Comparison of ENCODE assay signal across 8 cellular contexts in the genomic region with DNA sequence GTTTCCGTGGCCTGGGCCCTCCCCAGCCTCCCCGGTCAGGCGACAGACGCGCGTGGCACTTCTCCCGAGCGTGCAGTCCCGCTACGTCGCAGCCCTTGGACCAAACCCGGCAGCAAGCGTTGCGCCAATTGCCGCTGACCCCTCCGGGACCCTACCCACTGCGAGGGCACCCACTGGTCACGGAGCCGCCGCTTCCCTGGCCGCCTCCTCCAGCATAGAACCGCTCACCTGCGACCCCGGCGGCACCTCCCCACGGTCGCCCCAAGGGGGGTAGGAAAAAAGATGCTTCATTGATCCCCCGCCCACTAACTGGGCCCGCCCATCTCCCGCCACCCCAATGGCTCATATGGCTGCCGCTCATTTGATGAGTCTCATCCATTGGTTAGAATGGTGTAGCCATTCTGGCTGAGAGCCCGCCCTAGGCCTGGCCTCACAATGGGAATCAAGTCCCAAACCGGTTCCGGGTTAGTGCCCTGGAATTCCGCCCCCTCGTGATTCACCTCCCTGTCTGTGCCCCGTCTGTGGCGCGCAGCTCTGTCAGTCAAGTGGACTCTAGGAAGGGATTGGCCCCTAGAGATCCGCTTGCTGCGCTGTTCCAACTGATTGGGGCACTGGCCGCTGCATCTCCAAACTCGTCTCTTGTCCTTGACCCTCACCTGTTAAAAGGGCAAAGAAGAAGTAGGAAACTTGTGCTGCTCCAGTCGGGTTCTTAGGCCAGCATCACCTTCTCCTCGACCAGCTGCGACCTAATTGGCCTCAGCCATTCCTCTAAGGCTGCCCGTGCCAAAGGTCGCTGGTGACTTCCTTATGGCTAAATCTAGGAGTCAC. TPM values are rescaled to one million over a fixed set of nuclear protein-coding genes. Genes with fewer than 3 reads are reported as not detected.
DNase-seq lines count a peak whose midpoint lies in the region; ATAC-seq and TF ChIP-seq lines count a peak whose summit lies in the region.

A gene (minus strand): TSS at position 274 of the 828 bp plus-strand sequence. CDS start 11,323 bp downstream, outside the sequence.

- peak; percentile 97 for ATAC-seq in activated T-helper 17 cell treated with anti-CD3 and anti-CD28 coated beads, Interleukin-2, amount 50 U/mL, for 72 hours (replicated peaks)
- peak; percentile 98 for ATAC-seq in naive thymus-derived CD4-positive, alpha-beta T cell
- ATAC-seq in stimulated activated naive B cell treated with anti-CD40 and anti-IgM and Interleukin-4, amounts not matched to agents 10 μg/mL and 1 μg/mL and 100 μg/mL, for 72 hours (replicated peaks): peak; percentile 95 to 97

- H3K36me3 ChIP-seq in GM23248 (ENCODE audit: low read depth) (no peaks in the 10 kb centered on the region), fibroblast of lung (ENCODE audit: control insufficient read depth, insufficient read depth, low read length) (no peaks in the 10 kb centered on the region)
- no peaks in the 10 kb centered on the region for H3K36me3 ChIP-seq in naive thymus-derived CD4-positive, alpha-beta T cell (ENCODE audit: control insufficient read depth in 2 of 3, insufficient read depth in 3 of 3, low read length in 3 of 3)

- peaks cover 3% of the 10 kb centered on the region for H3K27me3 Mint-ChIP-seq in activated T-helper 17 cell treated with anti-CD3 and anti-CD28 coated beads, Interleukin-2, amount 50 U/mL, for 72 hours
- peaks cover 0 to 13% (median 6%) of the 10 kb centered on the region in 5 donors for H3K27me3 Mint-ChIP-seq in naive thymus-derived CD4-positive, alpha-beta T cell
- H3K27me3 Mint-ChIP-seq in stimulated activated naive B cell treated with anti-CD40 and anti-IgM and Interleukin-4, amounts not matched to agents 10 μg/mL and 1 μg/mL and 100 μg/mL, for 72 hours: peaks cover 0 to 11% of the 10 kb centered on the region in 2 donors

- peaks cover 48% of the 10 kb centered on the region for H3K79me2 ChIP-seq in GM23248 (ENCODE audit: insufficient read depth)
- H3K79me2 ChIP-seq in fibroblast of lung (ENCODE audit: control insufficient read depth, insufficient read depth, low read length): peaks cover 22% of the 10 kb centered on the region

- no peaks in the 10 kb centered on the region for H3K9me2 ChIP-seq in GM23248 (ENCODE audit: insufficient read depth)

- no peaks in the 10 kb centered on the region for H3F3A ChIP-seq in GM23248 (ENCODE audit: insufficient read depth)

- H3K9ac ChIP-seq in GM23248 (peak within 1 kb of the TSS; percentile 88), fibroblast of lung (ENCODE audit: insufficient read depth, low read length) (peak within 1 kb of the TSS; percentile 85)

- peak within 1 kb of the TSS; percentile 94 for H3K4me3 ChIP-seq in GM23248
- peak within 1 kb of the TSS; percentile 89 to 96 (median 90) for H3K4me3 ChIP-seq in fibroblast of lung (replicated peaks in 1 of 4; ENCODE audit: control extremely low read depth in 1 of 4, insufficient read depth in 1 of 4, low read depth in 3 of 4, low read length in 4 of 4)
- peak within 1 kb of the TSS; percentile 82 for H3K4me3 ChIP-seq in naive thymus-derived CD4-positive, alpha-beta T cell (ENCODE audit: low read length)

- POLR2A ChIA-PET in RWPE1 (lab: Yijun Ruan, JAX; ENCODE audit: low non-redundant PET): no interaction called here
- POLR2A ChIA-PET in naive thymus-derived CD4-positive, alpha-beta T cell (lab: Charles Lee): interaction anchor here (0.7 kb wide), 1 partner anchor 55 kb away, joined by 5 read pairs; a partner anchor contains a TSS

- peak within 1 kb of the TSS; percentile 87 for H3K4me3 Mint-ChIP-seq in activated T-helper 17 cell treated with anti-CD3 and anti-CD28 coated beads, Interleukin-2, amount 50 U/mL, for 72 hours
- H3K4me3 Mint-ChIP-seq in naive thymus-derived CD4-positive, alpha-beta T cell: peak within 1 kb of the TSS; percentile 91 to 99 (median 94)
- peak within 1 kb of the TSS; percentile 91 for H3K4me3 Mint-ChIP-seq in stimulated activated naive B cell treated with anti-CD40 and anti-IgM and Interleukin-4, amounts not matched to agents 10 μg/mL and 1 μg/mL and 100 μg/mL, for 72 hours

- H3K9me3 ChIP-seq in GM23248 (ENCODE audit: low read depth): no peaks in the 10 kb centered on the region
- no peaks in the 10 kb centered on the region for H3K9me3 ChIP-seq in fibroblast of lung (ENCODE audit: control insufficient read depth, insufficient read depth, low read depth, low read length)
- H3K9me3 ChIP-seq in naive thymus-derived CD4-positive, alpha-beta T cell (ENCODE audit: control insufficient read depth in 2 of 3, low read length in 3 of 3): no peaks in the 10 kb centered on the region

- H2AFZ ChIP-seq in GM23248: peak within 1 kb of the TSS; percentile 100
- peak within 1 kb of the TSS; percentile 93 for H2AFZ ChIP-seq in fibroblast of lung (ENCODE audit: low read length)

- H3K27me3 ChIP-seq in GM23248 (replicated peaks; ENCODE audit: insufficient read depth) (no peaks in the 10 kb centered on the region), fibroblast of lung (ENCODE audit: control insufficient read depth, insufficient read depth, low read length) (no peaks in the 10 kb centered on the region)
- H3K27me3 ChIP-seq in naive thymus-derived CD4-positive, alpha-beta T cell (ENCODE audit: control insufficient read depth in 2 of 2, insufficient read depth in 2 of 2, low read length in 2 of 2): no peaks in the 10 kb centered on the region

- peaks cover 31% of the 10 kb centered on the region for H3K36me3 Mint-ChIP-seq in activated T-helper 17 cell treated with anti-CD3 and anti-CD28 coated beads, Interleukin-2, amount 50 U/mL, for 72 hours (ENCODE audit: low read depth)
- peaks cover 4 to 16% (median 11%) of the 10 kb centered on the region in 5 donors for H3K36me3 Mint-ChIP-seq in naive thymus-derived CD4-positive, alpha-beta T cell
- H3K36me3 Mint-ChIP-seq in stimulated activated naive B cell treated with anti-CD40 and anti-IgM and Interleukin-4, amounts not matched to agents 10 μg/mL and 1 μg/mL and 100 μg/mL, for 72 hours: peaks cover 8 to 21% of the 10 kb centered on the region in 2 donors

- in situ Hi-C loops in GM23248 (cut with MboI): no loop called here

- H3K4me2 ChIP-seq in GM23248 (ENCODE audit: unreplicated experiment): peak within 1 kb of the TSS; percentile 98
- H3K4me2 ChIP-seq in fibroblast of lung (ENCODE audit: extremely low read depth, insufficient read depth, low read length): peak within 1 kb of the TSS; percentile 83

- H3K27ac ChIP-seq in GM23248 (peak within 1 kb of the TSS; percentile 54), RWPE1 (peak within 1 kb of the TSS; percentile 74), fibroblast of lung (ENCODE audit: insufficient read depth, low read length) (peak within 1 kb of the TSS; percentile 82)
- H3K27ac ChIP-seq in naive thymus-derived CD4-positive, alpha-beta T cell (ENCODE audit: low read depth, low read length): peak within 1 kb of the TSS; percentile 66

- peaks cover 9% of the 10 kb centered on the region for H3K4me1 ChIP-seq in GM23248 (ENCODE audit: insufficient read depth)
- no peaks in the 10 kb centered on the region for H3K4me1 ChIP-seq in fibroblast of lung (ENCODE audit: control insufficient read depth, extremely low read depth, insufficient read depth, low read length)
- H3K4me1 ChIP-seq in naive thymus-derived CD4-positive, alpha-beta T cell (ENCODE audit: control insufficient read depth in 2 of 2, insufficient read depth in 2 of 2, low read length in 2 of 2): peaks cover 10 to 20% of the 10 kb centered on the region in 2 donors

- TF ChIP-seq CTCF in RWPE1 (conservative IDR thresholded peaks at IDR 0.05; ENCODE audit: low read depth) (no peak), fibroblast of lung (conservative IDR thresholded peaks at IDR 0.05 in 1 of 2, IDR thresholded peaks at IDR 0.05 in 1 of 2; ENCODE audit: low read depth in 1 of 2, low read length in 2 of 2) (no peak)

- peak; percentile 99 for DNase-seq in DMS79 treated with DMSO at 0.1 percent for 48 hours (lab: John Stamatoyannopoulos, UW)
- DNase-seq in GM23248: peak; percentile 100
- DNase-seq in LHCN-M2 (ENCODE audit: low read depth): peak; percentile 99
- peak; percentile 99 for DNase-seq in RWPE1 (ENCODE audit: low spot score)
- peak; percentile 99 to 100 for DNase-seq in fibroblast of lung (ENCODE audit: low read depth in 2 of 2)
- peak; percentile 89 to 97 (median 95) for DNase-seq in naive thymus-derived CD4-positive, alpha-beta T cell
- DNase-seq in stimulated activated naive B cell treated with anti-CD40 and anti-IgM and Interleukin-4, amounts not matched to agents 10 μg/mL and 1 μg/mL and 100 μg/mL, for 72 hours: peak; percentile 98

- H4K20me1 ChIP-seq in GM23248 (ENCODE audit: insufficient read depth): no peaks in the 10 kb centered on the region
- no peaks in the 10 kb centered on the region for H4K20me1 ChIP-seq in fibroblast of lung (ENCODE audit: control insufficient read depth, extremely low read depth, insufficient read depth, low read length)

- H3K9me3 Mint-ChIP-seq in activated T-helper 17 cell treated with anti-CD3 and anti-CD28 coated beads, Interleukin-2, amount 50 U/mL, for 72 hours: peaks cover 3% of the 10 kb centered on the region
- peaks cover 3 to 12% (median 3%) of the 10 kb centered on the region in 11 donors for H3K9me3 Mint-ChIP-seq in naive thymus-derived CD4-positive, alpha-beta T cell
- peaks cover 2 to 4% of the 10 kb centered on the region in 2 donors for H3K9me3 Mint-ChIP-seq in stimulated activated naive B cell treated with anti-CD40 and anti-IgM and Interleukin-4, amounts not matched to agents 10 μg/mL and 1 μg/mL and 100 μg/mL, for 72 hours

- WGBS in GM23248 (ENCODE audit: low coverage in 1 of 2, low lambda C conversion rate in 2 of 2, missing lambda C conversion rate in 2 of 2), 2 experiments: 1 to 2% methylated on average over 46 to 48 of the region's 48 CpGs

- CTCF ChIA-PET in RWPE1 (lab: Yijun Ruan, JAX): no interaction called here
- CTCF ChIA-PET in naive thymus-derived CD4-positive, alpha-beta T cell (lab: Charles Lee): no interaction called here

- intact Hi-C loops in naive thymus-derived CD4-positive, alpha-beta T cell (cut with micrococcal nuclease): loop anchor here (1.0 to 10.0 kb wide), 9 partner anchors 55 to 1987 kb away; a partner anchor contains a TSS

- peaks cover 20% of the 10 kb centered on the region for H3K4me1 Mint-ChIP-seq in activated T-helper 17 cell treated with anti-CD3 and anti-CD28 coated beads, Interleukin-2, amount 50 U/mL, for 72 hours
- peaks cover 34 to 60% (median 49%) of the 10 kb centered on the region in 7 donors for H3K4me1 Mint-ChIP-seq in naive thymus-derived CD4-positive, alpha-beta T cell
- H3K4me1 Mint-ChIP-seq in stimulated activated naive B cell treated with anti-CD40 and anti-IgM and Interleukin-4, amounts not matched to agents 10 μg/mL and 1 μg/mL and 100 μg/mL, for 72 hours: peaks cover 22 to 44% of the 10 kb centered on the region in 2 donors

- peak within 1 kb of the TSS; percentile 88 for H3K27ac Mint-ChIP-seq in activated T-helper 17 cell treated with anti-CD3 and anti-CD28 coated beads, Interleukin-2, amount 50 U/mL, for 72 hours
- peak within 1 kb of the TSS; percentile 82 to 96 (median 89) for H3K27ac Mint-ChIP-seq in naive thymus-derived CD4-positive, alpha-beta T cell
- H3K27ac Mint-ChIP-seq in stimulated activated naive B cell treated with anti-CD40 and anti-IgM and Interleukin-4, amounts not matched to agents 10 μg/mL and 1 μg/mL and 100 μg/mL, for 72 hours: peak within 1 kb of the TSS; percentile 94

RNA-seq across cellular contexts. Expression of the gene that starts here (rescaled TPM):
- total RNA-seq in GM23248 (2014; rRNA removed; shearing (Covaris generic)): 22.6 TPM in 2 replicates
- polyA plus RNA-seq in GM23248 (2016; fragmentation: Nextera tagmentation; extraction: Ambion mirVana): 9.1 and 9.8 TPM in 2 replicates
- total RNA-seq in LHCN-M2 (2014; rRNA removed): 31.3 and 32.6 TPM in 2 replicates
- polyA plus RNA-seq in LHCN-M2 (2012): 6.5 TPM
- total RNA-seq in activated T-helper 17 cell treated with anti-CD3 and anti-CD28 coated beads, Interleukin-2, amount 50 U/mL, for 72 hours: 10 to 100 TPM; 13.4 to 16.6 TPM
- total RNA-seq in fibroblast of lung: 49.1 and 57.6 TPM in 2 replicates
- polyA plus RNA-seq in fibroblast of lung: 17.4 and 21.3 TPM in 2 replicates
- 13.6 and 17.6 TPM in 2 replicates for polyA plus RNA-seq in fibroblast of lung (2012)
- 0.59 and 1.5 TPM in 2 replicates for polyA minus RNA-seq in fibroblast of lung (ENCODE audit: low replicate concordance)
- 10 to 100 TPM in 3 of 5 experiments, 1 to 10 TPM in 2; 4.7 to 18.7 (median 15.3) TPM for total RNA-seq in naive thymus-derived CD4-positive, alpha-beta T cell
- 1 to 10 TPM; 3.9 to 7.8 TPM for polyA plus RNA-seq in naive thymus-derived CD4-positive, alpha-beta T cell

Comparison
In these comparisons a context has a peak if more than half of its experiments do, and no peak if none do; other contexts are left out.
1. Peak in every context shown above with its lines: DNase-seq, ATAC-seq, H3K4me3 ChIP-seq and H3K27ac ChIP-seq.